Comparison of ENCODE assay signal across 14 cellular contexts in genomic region chr2:158204741-158205165, GRCh38.
DNase-seq lines count a peak whose midpoint lies in the region; ATAC-seq and TF ChIP-seq lines count a peak whose summit lies in the region.
"Had no signal": no experiment of that assay in that cellular context is flagged by ENCODE, and none has a peak within 500 bp of the region (broad histone marks: within the 10 kb centered on the region; RNA-seq: fewer than 3 reads in every experiment).

No MANE protein-coding gene starts in this region.

- no peaks in the 10 kb centered on the region for H3K4me1 Mint-ChIP-seq in stimulated activated effector memory CD8-positive, alpha-beta T cell treated with anti-CD3 and anti-CD28 coated beads, Interleukin-12 subunit alpha, Interleukin-12 subunit beta, amount 100 ng/mL, for 72 hours
- H3K4me1 Mint-ChIP-seq: CD4-positive, CD25-positive, alpha-beta regulatory T cell had no signal

- intact Hi-C loops in colonic mucosa (cut with DNase I): no loop called here

- H3K27ac ChIP-seq in colonic mucosa: peak overlapping the region; percentile 17
- H3K27ac ChIP-seq: dorsolateral prefrontal cortex, foreskin keratinocyte, lower lobe of right lung, PC-9 had no signal

- no peaks in the 10 kb centered on the region for H3K4me1 ChIP-seq in colonic mucosa

- no peak overlapping the region for H3K9ac ChIP-seq in colonic mucosa (ENCODE audit: low read depth in 2 of 2, low read length in 2 of 2)

- H3K27ac Mint-ChIP-seq in stimulated activated effector memory CD8-positive, alpha-beta T cell treated with anti-CD3 and anti-CD28 coated beads, Interleukin-12 subunit alpha, Interleukin-12 subunit beta, amount 100 ng/mL, for 72 hours: no peak overlapping the region
- H3K27ac Mint-ChIP-seq: CD4-positive, CD25-positive, alpha-beta regulatory T cell had no signal

- H3K9me3 Mint-ChIP-seq in stimulated activated effector memory CD8-positive, alpha-beta T cell treated with anti-CD3 and anti-CD28 coated beads, Interleukin-12 subunit alpha, Interleukin-12 subunit beta, amount 100 ng/mL, for 72 hours: no peaks in the 10 kb centered on the region

- no peaks in the 10 kb centered on the region for H3K27me3 ChIP-seq in colonic mucosa
- H3K27me3 ChIP-seq: dorsolateral prefrontal cortex, foreskin keratinocyte had no signal

- ATAC-seq in GM19035 (IDR thresholded peaks at IDR 0.05; ENCODE audit: unreplicated experiment): peak; percentile 58
- ATAC-seq in HG03442 (IDR thresholded peaks at IDR 0.05; ENCODE audit: unreplicated experiment): peak; percentile 67
- ATAC-seq in stimulated activated effector memory CD8-positive, alpha-beta T cell treated with anti-CD3 and anti-CD28 coated beads, Interleukin-12 subunit alpha, Interleukin-12 subunit beta, amount 100 ng/mL, for 72 hours: peak; percentile 32
- ATAC-seq: foreskin keratinocyte, lower lobe of right lung had no signal

- no peak overlapping the region for H3K4me3 ChIP-seq in colonic mucosa
- H3K4me3 ChIP-seq: dorsolateral prefrontal cortex, lower lobe of right lung, PC-9 had no signal

- no peaks in the 10 kb centered on the region for H3K36me3 ChIP-seq in colonic mucosa
- H3K36me3 ChIP-seq: lower lobe of right lung had no signal

- H3K4me3 Mint-ChIP-seq in stimulated activated effector memory CD8-positive, alpha-beta T cell treated with anti-CD3 and anti-CD28 coated beads, Interleukin-12 subunit alpha, Interleukin-12 subunit beta, amount 100 ng/mL, for 72 hours: no peak overlapping the region
- H3K4me3 Mint-ChIP-seq: CD4-positive, CD25-positive, alpha-beta regulatory T cell had no signal

- H3K9me3 ChIP-seq in colonic mucosa: no peaks in the 10 kb centered on the region
- H3K9me3 ChIP-seq: lower lobe of right lung had no signal

- DNase-seq in colonic mucosa: no peak
- DNase-seq in stimulated activated effector memory CD8-positive, alpha-beta T cell treated with anti-CD3 and anti-CD28 coated beads, Interleukin-12 subunit alpha, Interleukin-12 subunit beta, amount 100 ng/mL, for 72 hours (ENCODE audit: low spot score in 2 of 2): no peak
- no peak for DNase-seq in dermis blood vessel endothelial cell
- no peak for DNase-seq in activated T-cell treated with anti-CD3 and anti-CD28 coated beads for 4 hours
- DNase-seq in NCI-H1417 treated with DMSO at 0.1 percent for 48 hours (lab: John Stamatoyannopoulos, UW): no peak
- DNase-seq: CD4-positive, CD25-positive, alpha-beta regulatory T cell; dorsolateral prefrontal cortex; GF-D8; lower lobe of right lung; NCI-H1417 had no signal

- no peaks in the 10 kb centered on the region for H3K36me3 Mint-ChIP-seq in stimulated activated effector memory CD8-positive, alpha-beta T cell treated with anti-CD3 and anti-CD28 coated beads, Interleukin-12 subunit alpha, Interleukin-12 subunit beta, amount 100 ng/mL, for 72 hours
- H3K36me3 Mint-ChIP-seq: CD4-positive, CD25-positive, alpha-beta regulatory T cell had no signal

- no peak for TF ChIP-seq CTCF in colonic mucosa (IDR thresholded peaks at IDR 0.05)
